In the genomic region with DNA sequence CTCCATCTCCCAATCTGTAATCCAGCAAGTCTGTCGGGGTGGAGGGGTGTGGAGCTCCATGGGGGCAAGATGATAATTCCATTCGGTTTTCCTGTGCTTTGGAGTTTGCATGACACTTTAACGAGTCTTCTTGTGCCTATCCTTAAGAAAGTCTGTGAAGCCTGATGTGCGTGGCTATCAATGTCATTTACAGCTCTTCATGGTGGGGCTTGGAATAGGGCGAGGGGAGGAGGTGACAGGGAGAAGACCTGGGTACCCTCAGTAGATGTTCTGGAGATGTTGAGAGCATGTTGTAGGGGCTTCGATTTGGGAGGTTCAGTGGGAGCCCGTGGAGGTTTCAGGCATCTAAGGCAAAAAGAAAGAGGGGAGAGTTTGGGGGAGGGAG, we compare ENCODE assay signal across 10 cellular contexts. TPM values are rescaled to one million over a fixed set of nuclear protein-coding genes. Genes with fewer than 3 reads are reported as not detected.
A peak's percentile ranks its signal among the peaks of the same experiment; 100 is the strongest.
DNase-seq lines count a peak whose midpoint lies in the region; ATAC-seq and TF ChIP-seq lines count a peak whose summit lies in the region.
"Had no signal": no experiment of that assay in that cellular context is flagged by ENCODE, and none has a peak within 500 bp of the region (broad histone marks: within the 10 kb centered on the region; RNA-seq: fewer than 3 reads in every experiment).

No MANE protein-coding gene starts in this region.

- H4K91ac ChIP-seq in mesenchymal stem cell (ENCODE audit: low read length): peak overlapping the region; percentile 41

- H2AFZ ChIP-seq in mesenchymal stem cell (ENCODE audit: low read depth, low read length) (no peak overlapping the region), PC-9 (no peak overlapping the region)

- peak overlapping the region; percentile 57 for H2BK15ac ChIP-seq in mesenchymal stem cell (ENCODE audit: low read depth, poor library complexity, severe bottlenecking)

- TF ChIP-seq POLR2A in body of pancreas (IDR thresholded peaks at IDR 0.05): no peak
- no peak for TF ChIP-seq POLR2A in stomach (IDR thresholded peaks at IDR 0.05)

- DNase-seq in RWPE1 (ENCODE audit: low spot score) (no peak), body of pancreas (peak in 1 of 4 donors; percentile 9), mesenchymal stem cell (no peak), stomach (peak; percentile 1), PC-9 (no peak), NCI-H526 treated with DMSO at 0.1 percent for 48 hours (lab: John Stamatoyannopoulos, UW) (no peak)
- DNase-seq: KG1, NCI-H748 treated with DMSO at 0.1 percent for 48 hours had no signal

- peak overlapping the region; percentile 100 for H2AK5ac ChIP-seq in mesenchymal stem cell (ENCODE audit: low read length, severe bottlenecking)

- ATAC-seq in body of pancreas (no peak), HG03097 (IDR thresholded peaks at IDR 0.05; ENCODE audit: low FRiP score, unreplicated experiment) (no peak), GM18517 (IDR thresholded peaks at IDR 0.05; ENCODE audit: unreplicated experiment) (no peak)

- no TSS peak for BruUV-seq in PC-9 (replicated peaks; lab: Mats Ljungman, UMichigan)

- no peaks in the 10 kb centered on the region for H3K27me3 ChIP-seq in body of pancreas
- no peaks in the 10 kb centered on the region for H3K27me3 ChIP-seq in mesenchymal stem cell (ENCODE audit: control insufficient read depth in 1 of 2, insufficient read depth in 1 of 2, low read length in 2 of 2)
- H3K27me3 ChIP-seq in stomach: peaks cover 0 to 42% (median 34%) of the 10 kb centered on the region in 3 donors
- peaks cover 13% of the 10 kb centered on the region; the same call in 1 of the 2 replicates for H3K27me3 ChIP-seq in PC-9 (ENCODE audit: insufficient read depth, low read depth)

- H4K8ac ChIP-seq in mesenchymal stem cell (ENCODE audit: low read length): peak overlapping the region; percentile 24

- H3K18ac ChIP-seq in mesenchymal stem cell (ENCODE audit: low read depth in 1 of 2, low read length in 2 of 2): peak overlapping the region; percentile 10 to 86

- peak overlapping the region; percentile 44 for H2BK120ac ChIP-seq in mesenchymal stem cell (ENCODE audit: low read depth, low read length)

- peaks cover 39% of the 10 kb centered on the region for H3F3A ChIP-seq in PC-9 (ENCODE audit: insufficient read depth, low read depth)

- no peak for TF ChIP-seq EP300 in stomach (IDR thresholded peaks at IDR 0.05)

- peak overlapping the region; percentile 94 for H3K27ac ChIP-seq in RWPE1
- H3K27ac ChIP-seq in body of pancreas: peak overlapping the region; percentile 37 to 76 (median 74)
- peak overlapping the region; percentile 100 for H3K27ac ChIP-seq in mesenchymal stem cell (ENCODE audit: low read length, poor library complexity, severe bottlenecking)
- H3K27ac ChIP-seq in stomach: peak overlapping the region; percentile 25 to 98 (median 91)
- no peak overlapping the region for H3K27ac ChIP-seq in PC-9

- H3K4me3 ChIP-seq in body of pancreas (no peak overlapping the region), mesenchymal stem cell (ENCODE audit: insufficient read depth in 1 of 2, low read depth in 1 of 2, low read length in 2 of 2) (peak overlapping the region in 1 of 2 experiments; percentile 35), stomach (no peak overlapping the region), PC-9 (no peak overlapping the region)

- H3K79me1 ChIP-seq in mesenchymal stem cell (replicated peaks; ENCODE audit: low read length, poor library complexity, severe bottlenecking): peaks cover 5% of the 10 kb centered on the region

- no peak for TF ChIP-seq CTCF in RWPE1 (conservative IDR thresholded peaks at IDR 0.05; ENCODE audit: low read depth)
- TF ChIP-seq CTCF in body of pancreas (IDR thresholded peaks at IDR 0.05): no peak
- TF ChIP-seq CTCF in stomach (IDR thresholded peaks at IDR 0.05): no peak
- no peak for TF ChIP-seq CTCF in PC-9 (conservative IDR thresholded peaks at IDR 0.05)

- POLR2A ChIA-PET in RWPE1 (lab: Yijun Ruan, JAX; ENCODE audit: low non-redundant PET): no interaction called here
- POLR2A ChIA-PET in PC-9 (lab: Charles Lee; ENCODE audit: unreplicated experiment): interaction anchor here (2.8 kb wide), 1 partner anchor 13 kb away, joined by 31 read pairs; no protein-coding TSS in a partner anchor

- H3K9ac ChIP-seq in mesenchymal stem cell (ENCODE audit: low read length): peak overlapping the region; percentile 59

- H4K20me1 ChIP-seq in PC-9 (ENCODE audit: insufficient read depth): no peaks in the 10 kb centered on the region

- no peak overlapping the region for H3K23ac ChIP-seq in mesenchymal stem cell (ENCODE audit: low read length in 2 of 2)

- H3K9me3 ChIP-seq in body of pancreas (no peaks in the 10 kb centered on the region), mesenchymal stem cell (ENCODE audit: control insufficient read depth, low read length) (no peaks in the 10 kb centered on the region), stomach (no peaks in the 10 kb centered on the region), PC-9 (ENCODE audit: insufficient read depth, low read depth) (no peaks in the 10 kb centered on the region)

- peak overlapping the region; percentile 97 for H2BK5ac ChIP-seq in mesenchymal stem cell (ENCODE audit: low read depth, low read length, poor library complexity, severe bottlenecking)

- peak overlapping the region in 1 of 2 experiments; percentile 35 for H3K14ac ChIP-seq in mesenchymal stem cell (ENCODE audit: low read length in 2 of 2)

- H3K4me1 ChIP-seq in body of pancreas: peaks cover 59% of the 10 kb centered on the region
- peaks cover 38% of the 10 kb centered on the region for H3K4me1 ChIP-seq in mesenchymal stem cell (ENCODE audit: control insufficient read depth, insufficient read depth, low read depth, low read length)
- H3K4me1 ChIP-seq in stomach: peaks cover 58 to 80% (median 73%) of the 10 kb centered on the region in 4 donors
- H3K4me1 ChIP-seq in PC-9 (replicated peaks; ENCODE audit: insufficient read depth): peaks cover 6% of the 10 kb centered on the region; the same call in 1 of the 2 replicates

- H3K36me3 ChIP-seq in body of pancreas (replicated peaks in 1 of 2; ENCODE audit: insufficient read depth in 1 of 2, low read depth in 2 of 2) (peaks cover 0 to 5% of the 10 kb centered on the region in 2 donors), mesenchymal stem cell (ENCODE audit: control insufficient read depth in 1 of 2, insufficient read depth in 2 of 2, low read depth in 1 of 2, low read length in 2 of 2) (peaks cover 15 to 22% of the 10 kb centered on the region in 2 experiments), stomach (peaks cover 6 to 19% (median 15%) of the 10 kb centered on the region in 4 donors), PC-9 (ENCODE audit: low read depth) (peaks cover 3% of the 10 kb centered on the region)

- H3K4me2 ChIP-seq in mesenchymal stem cell (ENCODE audit: low read length, poor library complexity, severe bottlenecking) (peak overlapping the region; percentile 75), PC-9 (no peak overlapping the region)

- peak overlapping the region; percentile 18 to 99 for H2BK12ac ChIP-seq in mesenchymal stem cell (ENCODE audit: low read length in 2 of 2)

- H3K9me2 ChIP-seq in PC-9 (ENCODE audit: insufficient read depth): no peaks in the 10 kb centered on the region

- CTCF ChIA-PET in RWPE1 (lab: Yijun Ruan, JAX) (interaction anchor here (0.7 to 4.6 kb wide), 7 partner anchors 7 to 341 kb away, joined by 3 to 25 read pairs (median 4); no protein-coding TSS in a partner anchor), PC-9 (lab: Charles Lee) (interaction anchor here (0.6 kb wide), 3 partner anchors 16 to 209 kb away, joined by 3 to 4 read pairs (median 3); no protein-coding TSS in a partner anchor)

- H3K79me2 ChIP-seq in PC-9 (ENCODE audit: low read depth): no peaks in the 10 kb centered on the region

- intact Hi-C loops in body of pancreas (cut with DNase I) (no loop called here), stomach (cut with DNase I; ENCODE audit: low total_unique reads) (loop anchor here (5.0 kb wide), 1 partner anchor 50 kb away; no protein-coding TSS in a partner anchor), PC-9 (cut with micrococcal nuclease; ENCODE audit: unreplicated experiment) (loop anchor here (1.0 to 5.0 kb wide), 2 partner anchors 35 to 52 kb away; no protein-coding TSS in a partner anchor)

- H3K4ac ChIP-seq in mesenchymal stem cell (ENCODE audit: low read depth in 1 of 2, low read length in 2 of 2): peak overlapping the region; percentile 1 to 3

- WGBS in body of pancreas, 2 donors: 42 to 43% methylated on average over 7 of the region's 7 CpGs
- 74% methylated on average over 7 of the region's 7 CpGs for WGBS in mesenchymal stem cell
- 64 to 73% (median 68%) methylated on average over 7 of the region's 7 CpGs for WGBS in stomach, 5 donors

RNA-seq across cellular contexts. Expression of gene PHLDB1, which starts 0.6 kb away (rescaled TPM):
- 100 to 1,000 TPM in 1 of 2 donors, 10 to 100 TPM in 1; 71.9 to 166 TPM for total RNA-seq in body of pancreas
- polyA plus RNA-seq in mesenchymal stem cell (2013, experiment 1 of 2): 124 TPM
- 114 TPM for polyA plus RNA-seq in mesenchymal stem cell (2013, experiment 2 of 2)
- total RNA-seq in stomach: 100 to 1,000 TPM in 1 of 5 donors, 10 to 100 TPM in 4; 34.4 to 291 (median 50.2) TPM
- 10 to 100 TPM; 28.4 to 43.1 (median 39.7) TPM for polyA plus RNA-seq in stomach
- total RNA-seq in PC-9 (2021): 122 and 125 TPM in 2 replicates

RNA-seq across cellular contexts. Expression of gene ARCN1, which starts 34.6 kb away (rescaled TPM):
- total RNA-seq in body of pancreas (10 to 100 TPM; 49.8 to 64.3 TPM), stomach (100 to 1,000 TPM in 1 of 5 donors, 10 to 100 TPM in 4; 22.0 to 115 (median 60.0) TPM), PC-9 (2021) (79.8 and 105 TPM in 2 replicates)
- polyA plus RNA-seq in mesenchymal stem cell (2013, experiment 1 of 2): 251 TPM
- 261 TPM for polyA plus RNA-seq in mesenchymal stem cell (2013, experiment 2 of 2)
- polyA plus RNA-seq in stomach: 100 to 1,000 TPM in 1 of 3 donors, 10 to 100 TPM in 2; 50.7 to 107 (median 60.2) TPM

RNA-seq across cellular contexts. Expression of gene IFT46, which starts 41.1 kb away (rescaled TPM):
- total RNA-seq in body of pancreas (10 to 100 TPM; 17.1 to 24.6 TPM), stomach (100 to 1,000 TPM in 1 of 5 donors, 10 to 100 TPM in 3, 1 to 10 TPM in 1; 3.5 to 113 (median 28.4) TPM), PC-9 (2021) (19.2 and 22.1 TPM in 2 replicates)
- 19.2 TPM for polyA plus RNA-seq in mesenchymal stem cell (2013, experiment 1 of 2)
- 18.5 TPM for polyA plus RNA-seq in mesenchymal stem cell (2013, experiment 2 of 2)
- 10 to 100 TPM; 15.4 to 17.9 (median 17.5) TPM for polyA plus RNA-seq in stomach
